Comparison of ENCODE assay signal across 8 cellular contexts in genomic region chrX:9873952-9874351, GRCh38.
DNase-seq lines count a peak whose midpoint lies in the region; ATAC-seq and TF ChIP-seq lines count a peak whose summit lies in the region.

No MANE protein-coding gene starts in this region.

- ATAC-seq in GM18519 (IDR thresholded peaks at IDR 0.05; ENCODE audit: low FRiP score, unreplicated experiment) (peak; percentile 72), HG03159 (IDR thresholded peaks at IDR 0.05; ENCODE audit: unreplicated experiment) (peak; percentile 94)

- H3K9me3 ChIP-seq in BE2C = no peaks in the 10 kb centered on the region

- peak; percentile 54 for TF ChIP-seq CTCF in BE2C (IDR thresholded peaks at IDR 0.05; ENCODE audit: low read depth, low read length)
- TF ChIP-seq CTCF in kidney epithelial cell (IDR thresholded peaks at IDR 0.05; ENCODE audit: insufficient read depth, low read length, poor library complexity, severe bottlenecking) = peak; percentile 53

- H3K4me1 ChIP-seq in BE2C = no peaks in the 10 kb centered on the region

- H3K4me3 ChIP-seq in BE2C (ENCODE audit: low read depth, low read length) (no peak overlapping the region), kidney epithelial cell (ENCODE audit: low read depth, low read length) (no peak overlapping the region)

- DNase-seq in BE2C (peak; percentile 36), RKO (ENCODE audit: low spot score) (peak; percentile 35), kidney epithelial cell (ENCODE audit: low read depth) (no peak), mesenteric fat pad (ENCODE audit: low spot score) (no peak)
- peak; percentile 5 for DNase-seq in activated naive CD8-positive, alpha-beta T cell treated with anti-CD3 and anti-CD28 coated beads, Interleukin-2, amount 50 U/mL, for 16 hours (ENCODE audit: low read depth, low spot score)
- peak; percentile 2 for DNase-seq in stimulated activated CD8-positive, alpha-beta memory T cell treated with anti-CD3 and anti-CD28 coated beads, Interleukin-4, amount 100 ng/mL, for 24 hours (ENCODE audit: low read depth)

- H3K27me3 ChIP-seq in BE2C (no peaks in the 10 kb centered on the region), kidney epithelial cell (ENCODE audit: control insufficient read depth, insufficient read depth, low read length) (no peaks in the 10 kb centered on the region)

- H3K36me3 ChIP-seq in BE2C = no peaks in the 10 kb centered on the region
- no peaks in the 10 kb centered on the region for H3K36me3 ChIP-seq in kidney epithelial cell (ENCODE audit: control insufficient read depth, insufficient read depth, low read length)

Comparison
In these comparisons a context has a peak if more than half of its experiments do, and no peak if none do; other contexts are left out.
1. DNase-seq: peak in BE2C (single experiment), RKO (single experiment), activated naive CD8-positive, alpha-beta T cell treated with anti-CD3 and anti-CD28 coated beads, Interleukin-2, amount 50 U/mL, for 16 hours (single experiment) and stimulated activated CD8-positive, alpha-beta memory T cell treated with anti-CD3 and anti-CD28 coated beads, Interleukin-4, amount 100 ng/mL, for 24 hours (single experiment); none in kidney epithelial cell (single experiment) and mesenteric fat pad (single experiment).